8 cellular contexts compared by ENCODE assay signal in genomic region chr15:41773729-41774061, GRCh38.
A peak's percentile ranks its signal among the peaks of the same experiment; 100 is the strongest.
DNase-seq lines count a peak whose midpoint lies in the region; ATAC-seq and TF ChIP-seq lines count a peak whose summit lies in the region.

No MANE protein-coding gene starts in this region.

- H3K9me3 ChIP-seq in muscle layer of colon (ENCODE audit: low read length) = no peaks in the 10 kb centered on the region

- DNase-seq in AG09309 (ENCODE audit: low read depth) (no peak), caudate nucleus (lab: John Stamatoyannopoulos, UW) (no peak), NCI-H2107 (lab: John Stamatoyannopoulos, UW) (no peak), hippocampal formation (lab: John Stamatoyannopoulos, UW) (no peak), anterior cingulate cortex (lab: John Stamatoyannopoulos, UW) (no peak)

- H3K36me3 ChIP-seq in muscle layer of colon (ENCODE audit: insufficient read depth, low read length) = no peaks in the 10 kb centered on the region

- TF ChIP-seq CTCF in AG09309 (IDR thresholded peaks at IDR 0.05; ENCODE audit: control insufficient read depth, insufficient read depth, low read depth, low read length, missing control alignments) = no peak

- H3K9ac ChIP-seq in muscle layer of colon (ENCODE audit: low read length) = peak overlapping the region; percentile 55

- peak overlapping the region; percentile 68 for H3K4me3 ChIP-seq in AG09309 (ENCODE audit: control insufficient read depth, low read depth, low read length)
- H3K4me3 ChIP-seq in muscle layer of colon (ENCODE audit: low read depth in 1 of 2, low read length in 2 of 2) = peak overlapping the region; percentile 5 to 93

- no peaks in the 10 kb centered on the region for H3K27me3 ChIP-seq in muscle layer of colon (ENCODE audit: control insufficient read depth in 1 of 2, insufficient read depth in 2 of 2, low read length in 2 of 2)

- peak overlapping the region; percentile 86 for H3K27ac ChIP-seq in caudate nucleus (ENCODE audit: low read depth, low read length)
- peak overlapping the region; percentile 62 for H3K27ac ChIP-seq in muscle layer of colon (ENCODE audit: low read depth, low read length)

- peak; percentile 0 for ATAC-seq in HG03575 (IDR thresholded peaks at IDR 0.05; ENCODE audit: extremely low read depth, insufficient number of reproducible peaks, low FRiP score, unreplicated experiment)
- no peak for ATAC-seq in GM18858 (IDR thresholded peaks at IDR 0.05; ENCODE audit: unreplicated experiment)

- peaks cover 47% of the 10 kb centered on the region for H3K4me1 ChIP-seq in muscle layer of colon (ENCODE audit: insufficient read depth, low read length)
